Comparison of ENCODE assay signal across 21 cellular contexts in genomic region chr18:22961156-22961555, GRCh38.
"Had no signal": no experiment of that assay in that cellular context is flagged by ENCODE, and none has a peak within 500 bp of the region (broad histone marks: within the 10 kb centered on the region; RNA-seq: fewer than 3 reads in every experiment).

No MANE protein-coding gene starts in this region.

- H3K27ac ChIP-seq: coronary artery, dorsolateral prefrontal cortex, esophagus muscularis mucosa, gastrocnemius medialis, heart right ventricle, sigmoid colon, skin epidermis, stomach, thoracic aorta had no signal

- DNase-seq: dorsolateral prefrontal cortex; effector CD8-positive, alpha-beta T cell; gastrocnemius medialis; heart right ventricle; hypothalamus; islet precursor cell; mammary epithelial cell; natural killer cell; posterior cingulate gyrus; sigmoid colon; stimulated activated CD4-positive, alpha-beta T cell treated with anti-CD3 and anti-CD28 coated beads, Interleukin-2, amount 100 ng/mL, for 24 hours; stimulated activated CD4-positive, alpha-beta T cell treated with anti-CD3 and anti-CD28 coated beads, Interleukin-4, amount 100 ng/mL, for 4 hours; stimulated activated naive B cell treated with anti-CD40 and anti-IgM and Interleukin-4, amounts not matched to agents 10 μg/mL and 1 μg/mL and 100 μg/mL, for 72 hours; stomach; substantia nigra had no signal

- H3K9me3 ChIP-seq: esophagus muscularis mucosa, gastrocnemius medialis, heart right ventricle, sigmoid colon, stomach, thoracic aorta had no signal

- H3K4me1 ChIP-seq: esophagus muscularis mucosa, gastrocnemius medialis, heart right ventricle, sigmoid colon, stomach had no signal

- ATAC-seq: gastrocnemius medialis; heart right ventricle; left lobe of liver; natural killer cell; stimulated activated naive B cell treated with anti-CD40 and anti-IgM and Interleukin-4, amounts not matched to agents 10 μg/mL and 1 μg/mL and 100 μg/mL, for 72 hours had no signal

- FAIRE-seq: urothelium cell line had no signal

- H3K27me3 ChIP-seq: dorsolateral prefrontal cortex, esophagus muscularis mucosa, gastrocnemius medialis, heart right ventricle, sigmoid colon, stomach had no signal

- H3K36me3 ChIP-seq: esophagus muscularis mucosa, gastrocnemius medialis, thoracic aorta had no signal

- H3K4me3 ChIP-seq: coronary artery, dorsolateral prefrontal cortex, esophagus muscularis mucosa, gastrocnemius medialis, heart right ventricle, sigmoid colon, skin epidermis, stomach, thoracic aorta had no signal
